Comparison of ENCODE assay signal across 23 cellular contexts in the genomic region with DNA sequence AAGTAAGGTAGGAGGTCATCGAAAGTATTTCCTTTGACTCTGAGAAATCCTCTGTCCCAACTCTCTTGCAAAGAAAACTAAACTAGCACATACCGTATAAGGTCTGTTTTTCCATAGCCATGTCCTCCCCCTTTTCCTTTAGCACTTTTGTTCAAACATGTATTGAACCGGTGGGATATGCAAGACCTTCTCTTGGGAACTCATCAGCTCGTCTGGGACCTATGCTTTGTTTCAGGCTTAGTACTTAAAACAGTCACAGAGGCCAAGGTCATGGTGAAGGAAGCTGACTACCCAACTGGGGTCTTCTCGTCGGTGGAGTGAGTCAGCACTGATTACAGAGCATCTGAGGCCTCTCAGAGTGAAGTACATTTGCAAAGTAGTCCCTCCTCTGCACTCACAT.
"Had no signal": no experiment of that assay in that cellular context is flagged by ENCODE, and none has a peak within 500 bp of the region (broad histone marks: within the 10 kb centered on the region; RNA-seq: fewer than 3 reads in every experiment).

No MANE protein-coding gene starts in this region.

- H3K4me1 ChIP-seq: adrenal gland, pancreas, testis had no signal

- FAIRE-seq: frontal cortex, pancreas, TTC549 had no signal

- DNase-seq: activated CD4-positive, alpha-beta T cell treated with anti-CD3 and anti-CD28 coated beads for 1 hour; activated CD4-positive, alpha-beta T cell treated with anti-CD3 and anti-CD28 coated beads, Interleukin-2, amount 50 U/mL, for 4 hours; activated CD8-positive, alpha-beta memory T cell treated with anti-CD3 and anti-CD28 coated beads for 24 hours; activated CD8-positive, alpha-beta memory T cell treated with anti-CD3 and anti-CD28 coated beads, Interleukin-2, amount 50 U/mL, for 4 hours; activated naive CD4-positive, alpha-beta T cell; activated T-cell treated with anti-CD3 and anti-CD28 coated beads, Interleukin-2, amount 50 U/mL, for 24 hours; adrenal gland; effector CD4-positive, alpha-beta T cell; hippocampal formation; left ventricle myocardium superior; mammary epithelial cell; pancreas; stimulated activated CD4-positive, alpha-beta T cell treated with anti-CD3 and anti-CD28 coated beads, Interleukin-15, amount 100 ng/mL, for 24 hours; T-cell; testis had no signal

- ATAC-seq: esophagus mucosa; left ventricle myocardium superior; pancreas; sciatic nerve; stimulated activated memory B cell treated with anti-CD40 and anti-IgM and Interleukin-4, amounts not matched to agents 10 μg/mL and 1 μg/mL and 100 μg/mL, for 72 hours; T-cell had no signal

- H3K9me3 ChIP-seq: adrenal gland, pancreas, testis, vagina had no signal

- H3K4me3 ChIP-seq: adrenal gland, cardiac muscle cell, pancreas, smooth muscle cell, testis, vagina had no signal

- H3K27ac ChIP-seq: adrenal gland, cardiac muscle cell, pancreas, testis, vagina had no signal

- H3K27me3 ChIP-seq: pancreas, testis, vagina had no signal

- H3K36me3 ChIP-seq: adrenal gland, cardiac muscle cell, pancreas, vagina had no signal
